In the genomic region with DNA sequence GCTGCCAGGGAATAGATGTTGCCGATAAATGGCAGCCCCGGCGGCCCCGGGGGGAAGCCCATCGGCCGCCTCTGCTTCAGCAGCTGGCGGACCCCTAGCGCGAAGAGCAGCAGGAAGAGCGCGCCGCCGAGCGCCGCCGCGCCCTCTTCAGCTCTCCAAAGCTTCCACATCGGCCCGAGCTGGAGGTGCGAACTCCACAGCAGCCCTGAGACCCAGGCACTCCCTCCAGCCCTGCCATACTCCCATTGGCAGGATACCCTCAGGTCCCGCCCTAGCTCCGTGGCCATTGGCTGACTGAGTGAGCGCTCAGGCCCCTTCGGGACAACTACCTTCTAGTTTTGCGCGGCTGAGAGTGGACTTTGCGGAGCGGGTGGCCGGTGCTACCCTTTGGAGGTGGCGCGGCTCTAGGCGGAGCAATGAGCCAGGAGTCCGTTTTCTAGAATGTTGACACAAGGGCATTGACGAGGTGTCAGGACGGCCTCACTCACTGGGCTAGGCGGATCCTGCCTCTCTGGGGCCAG, we compare ENCODE assay signal across 8 cellular contexts. TPM values are rescaled to one million over a fixed set of nuclear protein-coding genes. Genes with fewer than 3 reads are reported as not detected.
DNase-seq lines count a peak whose midpoint lies in the region; ATAC-seq lines count a peak whose summit lies in the region.

Gene CYP2R1 (minus strand): TSS at position 196 of the 521 bp plus-strand sequence. CDS start 26 bp downstream, at position 170.

- no peaks in the 10 kb centered on the region for H3K27me3 Mint-ChIP-seq in activated T-helper 17 cell treated with anti-CD3 and anti-CD28 coated beads, Interleukin-2, amount 50 U/mL, for 72 hours
- no peaks in the 10 kb centered on the region for H3K27me3 Mint-ChIP-seq in naive thymus-derived CD8-positive, alpha-beta T cell

- peak; percentile 98 for DNase-seq in Daoy (ENCODE audit: low read depth)
- peak; percentile 58 for DNase-seq in GOT3 (lab: John Stamatoyannopoulos, UW)
- peak; percentile 94 for DNase-seq in LHCN-M2 (ENCODE audit: low read depth)
- peak; percentile 91 for DNase-seq in RPMI7951 (ENCODE audit: low read depth)
- peak; percentile 97 for DNase-seq in fibroblast of gingiva (ENCODE audit: low read depth)
- peak; percentile 77 to 94 (median 88) for DNase-seq in naive thymus-derived CD8-positive, alpha-beta T cell
- DNase-seq in stimulated activated naive CD4-positive, alpha-beta T cell (lab: John Stamatoyannopoulos, UW): peak; percentile 80 to 94 (median 88)

- peak within 1 kb of the TSS; percentile 98 for H3K4me3 Mint-ChIP-seq in activated T-helper 17 cell treated with anti-CD3 and anti-CD28 coated beads, Interleukin-2, amount 50 U/mL, for 72 hours
- peak within 1 kb of the TSS; percentile 88 to 99 (median 96) for H3K4me3 Mint-ChIP-seq in naive thymus-derived CD8-positive, alpha-beta T cell

- POLR2A ChIA-PET in naive thymus-derived CD8-positive, alpha-beta T cell (lab: Charles Lee): interaction anchor here (0.8 to 3.8 kb wide), 9 partner anchors 14 to 392 kb away, joined by 3 to 31 read pairs (median 4); partner anchors contain the start of genes COPB1 and PSMA1

- peaks cover 11% of the 10 kb centered on the region for H3K36me3 Mint-ChIP-seq in activated T-helper 17 cell treated with anti-CD3 and anti-CD28 coated beads, Interleukin-2, amount 50 U/mL, for 72 hours (ENCODE audit: low read depth)
- no peaks in the 10 kb centered on the region for H3K36me3 Mint-ChIP-seq in naive thymus-derived CD8-positive, alpha-beta T cell

- ATAC-seq in activated T-helper 17 cell treated with anti-CD3 and anti-CD28 coated beads, Interleukin-2, amount 50 U/mL, for 72 hours (replicated peaks): peak; percentile 86
- peak; percentile 82 to 86 for ATAC-seq in naive thymus-derived CD8-positive, alpha-beta T cell

- H3K9me3 Mint-ChIP-seq in activated T-helper 17 cell treated with anti-CD3 and anti-CD28 coated beads, Interleukin-2, amount 50 U/mL, for 72 hours: no peaks in the 10 kb centered on the region
- H3K9me3 Mint-ChIP-seq in naive thymus-derived CD8-positive, alpha-beta T cell: no peaks in the 10 kb centered on the region

- peaks cover 30% of the 10 kb centered on the region for H3K4me1 Mint-ChIP-seq in activated T-helper 17 cell treated with anti-CD3 and anti-CD28 coated beads, Interleukin-2, amount 50 U/mL, for 72 hours
- peaks cover 25 to 46% (median 44%) of the 10 kb centered on the region in 4 donors for H3K4me1 Mint-ChIP-seq in naive thymus-derived CD8-positive, alpha-beta T cell

- peak within 1 kb of the TSS; percentile 99 for H3K27ac Mint-ChIP-seq in activated T-helper 17 cell treated with anti-CD3 and anti-CD28 coated beads, Interleukin-2, amount 50 U/mL, for 72 hours
- peak within 1 kb of the TSS; percentile 86 to 99 (median 96) for H3K27ac Mint-ChIP-seq in naive thymus-derived CD8-positive, alpha-beta T cell

RNA-seq across cellular contexts. Expression of gene CYP2R1, which starts in this region (rescaled TPM):
- 9.8 and 20.0 TPM in 2 replicates for total RNA-seq in Daoy (2014; rRNA removed; shearing (Covaris generic))
- 6.9 and 7.9 TPM in 2 replicates for total RNA-seq in LHCN-M2 (2014; rRNA removed)
- polyA plus RNA-seq in LHCN-M2 (2012): 3.3 TPM
- 4.8 and 5.6 TPM in 2 replicates for total RNA-seq in RPMI7951 (2014; rRNA removed; shearing (Covaris generic))
- 10 to 100 TPM; 10.5 to 13.7 TPM for total RNA-seq in activated T-helper 17 cell treated with anti-CD3 and anti-CD28 coated beads, Interleukin-2, amount 50 U/mL, for 72 hours
- 10 to 100 TPM; 12.5 to 14.7 TPM for total RNA-seq in naive thymus-derived CD8-positive, alpha-beta T cell
- 10 to 100 TPM; 11.9 to 19.4 (median 16.3) TPM for polyA plus RNA-seq in naive thymus-derived CD8-positive, alpha-beta T cell

Comparison
In these comparisons a context has a peak if more than half of its experiments do, and no peak if none do; other contexts are left out.
1. Peak in every context shown above with its lines: DNase-seq and ATAC-seq.